ENCODE assay signal across 8 cellular contexts in genomic region chr2:42770288-42771131, GRCh38. TPM values are rescaled to one million over a fixed set of nuclear protein-coding genes. Genes with fewer than 3 reads are reported as not detected.
DNase-seq lines count a peak whose midpoint lies in the region; ATAC-seq, FAIRE-seq and TF ChIP-seq lines count a peak whose summit lies in the region.

No MANE protein-coding gene starts in this region.

- no peaks in the 10 kb centered on the region for H3K4me1 ChIP-seq in astrocyte (ENCODE audit: insufficient read depth, low read length)

- no peak overlapping the region for H3K27ac ChIP-seq in astrocyte (ENCODE audit: low read depth, low read length)

- peak; percentile 68 for ATAC-seq in GM21737 (IDR thresholded peaks at IDR 0.05; ENCODE audit: unreplicated experiment)
- no peak for ATAC-seq in HG03520 (IDR thresholded peaks at IDR 0.05; ENCODE audit: unreplicated experiment)

- H4K20me1 ChIP-seq in astrocyte (ENCODE audit: insufficient read depth, low read length): no peaks in the 10 kb centered on the region

- no peak overlapping the region for H3K4me3 ChIP-seq in astrocyte (ENCODE audit: insufficient read depth, low read depth, low read length)

- no peak overlapping the region for H3K4me3 Mint-ChIP-seq in astrocyte (ENCODE audit: unreplicated experiment)

- H3K27me3 ChIP-seq in astrocyte (ENCODE audit: insufficient read depth, low read length): no peaks in the 10 kb centered on the region

- no peaks in the 10 kb centered on the region for H3K79me2 ChIP-seq in astrocyte (ENCODE audit: insufficient read depth, low read length)

- peak; percentile 43 for TF ChIP-seq CTCF in D721Med (IDR thresholded peaks at IDR 0.05; ENCODE audit: insufficient read depth, missing control alignments)
- TF ChIP-seq CTCF in astrocyte (IDR thresholded peaks at IDR 0.05; ENCODE audit: insufficient read depth, low read depth, low read length): peak; percentile 33

- no peak overlapping the region for H3K4me2 ChIP-seq in astrocyte (ENCODE audit: low read length)

- H3K27me3 Mint-ChIP-seq in astrocyte (ENCODE audit: low read depth, unreplicated experiment): peaks cover 2% of the 10 kb centered on the region

- H2AFZ ChIP-seq in astrocyte (ENCODE audit: low read depth, low read length): no peak overlapping the region

- no peaks in the 10 kb centered on the region for H3K9me3 ChIP-seq in astrocyte (ENCODE audit: insufficient read depth, low read depth, low read length)

- H3K27ac Mint-ChIP-seq in astrocyte (ENCODE audit: unreplicated experiment): peak overlapping the region; percentile 16

- FAIRE-seq in D721Med (lab: Jason Lieb, UNC): no peak
- no peak for FAIRE-seq in astrocyte (lab: Jason Lieb, UNC)
- no peak for FAIRE-seq in urothelium cell line (lab: Jason Lieb, UNC)

- no peaks in the 10 kb centered on the region for H3K36me3 ChIP-seq in astrocyte (ENCODE audit: insufficient read depth, low read length)

- H3K36me3 Mint-ChIP-seq in astrocyte (ENCODE audit: low read depth, unreplicated experiment): peaks cover 3% of the 10 kb centered on the region

- H3K9ac ChIP-seq in astrocyte (ENCODE audit: low read length): no peak overlapping the region

- DNase-seq in D721Med (ENCODE audit: insufficient read length, low spot score) (no peak), NCI-H146 (lab: John Stamatoyannopoulos, UW) (peak; percentile 30), astrocyte (ENCODE audit: low read depth) (peak; percentile 37), kidney tubule cell (ENCODE audit: low spot score) (peak; percentile 44), urothelium cell line (ENCODE audit: low spot score) (peak; percentile 74)
- no peak for DNase-seq in stimulated activated CD4-positive, alpha-beta T cell treated with anti-CD3 and anti-CD28 coated beads, Interleukin-4, amount 100 ng/mL, for 24 hours

- H3K4me1 Mint-ChIP-seq in astrocyte (ENCODE audit: low read depth, unreplicated experiment): no peaks in the 10 kb centered on the region

- peaks cover 1% of the 10 kb centered on the region for H3K9me3 Mint-ChIP-seq in astrocyte (ENCODE audit: unreplicated experiment)

RNA-seq across cellular contexts. Expression of gene OXER1, which starts 6.6 kb away (rescaled TPM):
- 0.39 and 0.43 TPM in 2 replicates for total RNA-seq in astrocyte

RNA-seq across cellular contexts. Expression of gene HAAO, which starts 21.9 kb away (rescaled TPM):
- 1.1 and 1.3 TPM in 2 replicates for total RNA-seq in astrocyte

Comparison
In these comparisons a context has a peak if more than half of its experiments do, and no peak if none do; other contexts are left out.
1. DNase-seq: peak in NCI-H146 (single experiment), astrocyte (single experiment), kidney tubule cell (single experiment) and urothelium cell line (single experiment); none in D721Med (single experiment) and stimulated activated CD4-positive, alpha-beta T cell treated with anti-CD3 and anti-CD28 coated beads, Interleukin-4, amount 100 ng/mL, for 24 hours (single experiment).